23 cellular contexts compared by ENCODE assay signal in genomic region chr12:31954925-31955678, GRCh38. TPM values are rescaled to one million over a fixed set of nuclear protein-coding genes. Genes with fewer than 3 reads are reported as not detected.
A peak's percentile ranks its signal among the peaks of the same experiment; 100 is the strongest.
DNase-seq lines count a peak whose midpoint lies in the region; ATAC-seq, FAIRE-seq and TF ChIP-seq lines count a peak whose summit lies in the region.
"Had no signal": no experiment of that assay in that cellular context is flagged by ENCODE, and none has a peak within 500 bp of the region (broad histone marks: within the 10 kb centered on the region; RNA-seq: fewer than 3 reads in every experiment).

No MANE protein-coding gene starts in this region.

- TF ChIP-seq RAD21 in IMR-90 (IDR thresholded peaks at IDR 0.05; ENCODE audit: low read length), result no peak

- no peak overlapping the region; the same call in 1 of the 2 replicates for H2AK5ac ChIP-seq in IMR-90 (ENCODE audit: low read depth, low read length)

- peaks cover 2% of the 10 kb centered on the region; the same call in 1 of the 2 replicates for H3K27me3 ChIP-seq in IMR-90 (ENCODE audit: control insufficient read depth, insufficient read depth, low read length)
- H3K27me3 ChIP-seq in astrocyte (ENCODE audit: insufficient read depth, low read length), result no peaks in the 10 kb centered on the region
- no peaks in the 10 kb centered on the region for H3K27me3 ChIP-seq in neutrophil
- no peaks in the 10 kb centered on the region for H3K27me3 ChIP-seq in sigmoid colon

- H3K9ac ChIP-seq in IMR-90 (ENCODE audit: low read depth, low read length) (no peak overlapping the region), astrocyte (ENCODE audit: low read length) (no peak overlapping the region)

- H2BK15ac ChIP-seq in IMR-90 (ENCODE audit: low read depth, low read length), result no peak overlapping the region

- no peak overlapping the region for H2AK9ac ChIP-seq in IMR-90 (replicated peaks; ENCODE audit: low read depth, low read length, poor library complexity)

- intact Hi-C loops in IMR-90 (cut with micrococcal nuclease) (loop anchor here (5.0 kb wide), 1 partner anchor 352 kb away; no protein-coding TSS in a partner anchor), sigmoid colon (cut with DNase I) (no loop called here), Calu3 (cut with micrococcal nuclease; ENCODE audit: unreplicated experiment) (no loop called here)

- dilution Hi-C loops in IMR-90 (cut with HindIII; ENCODE audit: low sequenced_read_pairs, unreplicated experiment), result no loop called here

- BruUV-seq in IMR-90 (replicated peaks; lab: Mats Ljungman, UMichigan) (no TSS peak), Calu3 (replicated peaks; lab: Mats Ljungman, UMichigan) (no TSS peak)

- CTCF ChIA-PET in IMR-90 (lab: Yijun Ruan, JAX) (no interaction called here), Calu3 (lab: Charles Lee) (interaction anchor here (0.7 kb wide), 1 partner anchor 15 kb away, joined by 4 read pairs; no protein-coding TSS in a partner anchor)

- H3K79me2 ChIP-seq in astrocyte (ENCODE audit: insufficient read depth, low read length), result no peaks in the 10 kb centered on the region

- peaks cover 45% of the 10 kb centered on the region for H3K4me1 Mint-ChIP-seq in T-helper 1 cell treated with Interleukin-12 subunit alpha and Interleukin-12 subunit beta and Interleukin-4 antibody, amounts not matched to agents 30 μg/mL and 1 μg/mL, for 36 hours (ENCODE audit: low read depth)
- H3K4me1 Mint-ChIP-seq in astrocyte (ENCODE audit: low read depth, unreplicated experiment) (peaks cover 3% of the 10 kb centered on the region), Calu3 (ENCODE audit: low read depth, unreplicated experiment) (peaks cover 26% of the 10 kb centered on the region)

- no peaks in the 10 kb centered on the region for H3K9me3 ChIP-seq in IMR-90 (ENCODE audit: control insufficient read depth, insufficient read depth, low read length)
- H3K9me3 ChIP-seq in astrocyte (ENCODE audit: insufficient read depth, low read depth, low read length), result no peaks in the 10 kb centered on the region
- no peaks in the 10 kb centered on the region for H3K9me3 ChIP-seq in neutrophil
- H3K9me3 ChIP-seq in sigmoid colon, result no peaks in the 10 kb centered on the region
- H3K9me3 ChIP-seq: psoas muscle had no signal

- H3K9me1 ChIP-seq in IMR-90 (ENCODE audit: insufficient read depth, low read length), result no peaks in the 10 kb centered on the region

- TF ChIP-seq POLR2A in IMR-90 (IDR thresholded peaks at IDR 0.05; ENCODE audit: low read depth, low read length) (no peak), sigmoid colon (IDR thresholded peaks at IDR 0.05) (no peak)

- WGBS in IMR-90 (ENCODE audit: extremely low coverage in 2 of 2, insufficient read length in 1 of 2), 2 experiments, result 83% methylated on average over 1 of the region's 7 CpGs; no CpG with 5 or more reads in 1 of the 2 experiments
- WGBS in sigmoid colon, 2 donors, result 92 to 97% methylated on average over 7 of the region's 7 CpGs

- POLR2A ChIA-PET in IMR-90 (lab: Charles Lee; ENCODE audit: unreplicated experiment), result no interaction called here

- no peak overlapping the region for H3K4ac ChIP-seq in IMR-90 (ENCODE audit: low read depth, low read length)

- H3K4me2 ChIP-seq in IMR-90 (ENCODE audit: low read depth, low read length), result no peak overlapping the region
- no peak overlapping the region for H3K4me2 ChIP-seq in astrocyte (ENCODE audit: low read length)

- H3K4me1 ChIP-seq in IMR-90 (ENCODE audit: control insufficient read depth, insufficient read depth, low read length) (peaks cover 3% of the 10 kb centered on the region), astrocyte (ENCODE audit: insufficient read depth, low read length) (peaks cover 6% of the 10 kb centered on the region), neutrophil (ENCODE audit: control insufficient read depth in 1 of 2, insufficient read depth in 1 of 2, low read depth in 1 of 2, low read length in 1 of 2) (peaks cover 17 to 56% of the 10 kb centered on the region in 2 experiments), sigmoid colon (peaks cover 0 to 9% (median 4%) of the 10 kb centered on the region in 4 donors)
- H3K4me1 ChIP-seq: psoas muscle had no signal

- no peak overlapping the region for H3K23ac ChIP-seq in IMR-90 (ENCODE audit: low read depth, low read length)

- peak overlapping the region; percentile 36 for H3K27ac Mint-ChIP-seq in T-helper 1 cell treated with Interleukin-12 subunit alpha and Interleukin-12 subunit beta and Interleukin-4 antibody, amounts not matched to agents 30 μg/mL and 1 μg/mL, for 36 hours
- H3K27ac Mint-ChIP-seq in astrocyte (ENCODE audit: unreplicated experiment) (peak overlapping the region; percentile 62), Calu3 (ENCODE audit: unreplicated experiment) (no peak overlapping the region)

- no peak overlapping the region for H2BK120ac ChIP-seq in IMR-90 (ENCODE audit: low read depth, low read length)

- H2BK5ac ChIP-seq in IMR-90 (ENCODE audit: low read depth, low read length, poor library complexity, severe bottlenecking), result no peak overlapping the region

- no peak overlapping the region for H3K4me3 ChIP-seq in IMR-90 (ENCODE audit: insufficient read depth, low read depth, low read length)
- no peak overlapping the region for H3K4me3 ChIP-seq in astrocyte (ENCODE audit: insufficient read depth, low read depth, low read length)
- peak overlapping the region in 1 of 2 experiments; percentile 16 for H3K4me3 ChIP-seq in neutrophil (ENCODE audit: low read depth in 1 of 2, low read length in 1 of 2)
- no peak overlapping the region for H3K4me3 ChIP-seq in sigmoid colon
- H3K4me3 ChIP-seq: coronary artery, psoas muscle had no signal

- H3K4me3 Mint-ChIP-seq in T-helper 1 cell treated with Interleukin-12 subunit alpha and Interleukin-12 subunit beta and Interleukin-4 antibody, amounts not matched to agents 30 μg/mL and 1 μg/mL, for 36 hours, result peak overlapping the region; percentile 37
- H3K4me3 Mint-ChIP-seq in astrocyte (ENCODE audit: unreplicated experiment) (no peak overlapping the region), Calu3 (ENCODE audit: low read depth, unreplicated experiment) (no peak overlapping the region)

- TF ChIP-seq CTCF in IMR-90 (conservative IDR thresholded peaks at IDR 0.05; ENCODE audit: low read depth, low read length) (no peak), astrocyte (IDR thresholded peaks at IDR 0.05; ENCODE audit: insufficient read depth, low read depth, low read length) (no peak), neutrophil (IDR thresholded peaks at IDR 0.05) (no peak), sigmoid colon (IDR thresholded peaks at IDR 0.05) (no peak), Calu3 (IDR thresholded peaks at IDR 0.05; ENCODE audit: unreplicated experiment) (no peak)

- peaks cover 33% of the 10 kb centered on the region for H3K9me3 Mint-ChIP-seq in T-helper 1 cell treated with Interleukin-12 subunit alpha and Interleukin-12 subunit beta and Interleukin-4 antibody, amounts not matched to agents 30 μg/mL and 1 μg/mL, for 36 hours
- peaks cover 10% of the 10 kb centered on the region for H3K9me3 Mint-ChIP-seq in astrocyte (ENCODE audit: unreplicated experiment)
- peaks cover 3% of the 10 kb centered on the region for H3K9me3 Mint-ChIP-seq in Calu3 (ENCODE audit: low read depth, unreplicated experiment)

- no peak overlapping the region for H4K8ac ChIP-seq in IMR-90 (ENCODE audit: low read depth in 2 of 2, low read length in 2 of 2)

- H2AFZ ChIP-seq in IMR-90 (replicated peaks; ENCODE audit: low read length, poor library complexity) (no peak overlapping the region), astrocyte (ENCODE audit: low read depth, low read length) (no peak overlapping the region)

- no peaks in the 10 kb centered on the region for H3K27me3 Mint-ChIP-seq in T-helper 1 cell treated with Interleukin-12 subunit alpha and Interleukin-12 subunit beta and Interleukin-4 antibody, amounts not matched to agents 30 μg/mL and 1 μg/mL, for 36 hours (ENCODE audit: low read depth)
- H3K27me3 Mint-ChIP-seq in astrocyte (ENCODE audit: low read depth, unreplicated experiment), result no peaks in the 10 kb centered on the region
- no peaks in the 10 kb centered on the region for H3K27me3 Mint-ChIP-seq in Calu3 (ENCODE audit: unreplicated experiment)

- H3K14ac ChIP-seq in IMR-90 (replicated peaks; ENCODE audit: low read depth, low read length), result no peak overlapping the region

- peaks cover 0 to 3% of the 10 kb centered on the region in 2 experiments; a peak in 2 of 4 replicates for H3K79me1 ChIP-seq in IMR-90 (ENCODE audit: low read depth in 1 of 2, low read length in 2 of 2)

- H3K18ac ChIP-seq in IMR-90 (ENCODE audit: low read depth, low read length), result no peak overlapping the region

- no peak overlapping the region for H2BK20ac ChIP-seq in IMR-90 (ENCODE audit: low read depth, low read length)

- no peak overlapping the region for H3K56ac ChIP-seq in IMR-90 (ENCODE audit: extremely low read depth, insufficient read depth, low read length)

- no peak overlapping the region for H4K91ac ChIP-seq in IMR-90 (ENCODE audit: insufficient read depth, low read depth, low read length)

- no peak overlapping the region for H3K27ac ChIP-seq in IMR-90 (ENCODE audit: insufficient read depth, low read length)
- no peak overlapping the region for H3K27ac ChIP-seq in astrocyte (ENCODE audit: low read depth, low read length)
- peak overlapping the region; percentile 75 for H3K27ac ChIP-seq in neutrophil
- no peak overlapping the region for H3K27ac ChIP-seq in sigmoid colon
- H3K27ac ChIP-seq: 22Rv1, coronary artery, psoas muscle, RWPE1 had no signal

- FAIRE-seq in astrocyte (lab: Jason Lieb, UNC), result no peak
- no peak for FAIRE-seq in GM19239 (lab: Jason Lieb, UNC)
- FAIRE-seq: endometrium, small intestine had no signal

- H4K20me1 ChIP-seq in IMR-90 (ENCODE audit: insufficient read depth, low read length) (no peaks in the 10 kb centered on the region), astrocyte (ENCODE audit: insufficient read depth, low read length) (peaks cover 2% of the 10 kb centered on the region)

- in situ Hi-C loops in IMR-90 (cut with MboI; ENCODE audit: low sequenced_read_pairs), result loop anchor here (25.0 kb wide), 1 partner anchor 268 kb away; no protein-coding TSS in a partner anchor

- H3K36me3 ChIP-seq in IMR-90 (ENCODE audit: control insufficient read depth, insufficient read depth, low read length) (no peaks in the 10 kb centered on the region), astrocyte (ENCODE audit: insufficient read depth, low read length) (no peaks in the 10 kb centered on the region), neutrophil (no peaks in the 10 kb centered on the region), sigmoid colon (no peaks in the 10 kb centered on the region)

- peaks cover 36% of the 10 kb centered on the region for H3K36me3 Mint-ChIP-seq in T-helper 1 cell treated with Interleukin-12 subunit alpha and Interleukin-12 subunit beta and Interleukin-4 antibody, amounts not matched to agents 30 μg/mL and 1 μg/mL, for 36 hours (ENCODE audit: low read depth)
- H3K36me3 Mint-ChIP-seq in astrocyte (ENCODE audit: low read depth, unreplicated experiment) (peaks cover 1% of the 10 kb centered on the region), Calu3 (ENCODE audit: insufficient read depth, unreplicated experiment) (peaks cover 30% of the 10 kb centered on the region)

- DNase-seq in T-helper 1 cell (no peak), IMR-90 (no peak), astrocyte (ENCODE audit: low read depth) (no peak), sigmoid colon (no peak), GM19239 (ENCODE audit: insufficient read length, low spot score) (no peak), Calu3 (no peak)
- DNase-seq: activated CD4-positive, alpha-beta T cell treated with anti-CD3 and anti-CD28 coated beads for 48 hours; activated T-cell treated with anti-CD3 and anti-CD28 coated beads for 4 hours; AML-193; mesenchymal stem cell; NCI-H1092; NCI-H2107; NCI-H510A treated with DMSO at 0.1 percent for 48 hours; nephron progenitor cell; psoas muscle; small intestine; stimulated activated CD4-positive, alpha-beta T cell treated with anti-CD3 and anti-CD28 coated beads, Interleukin-2, amount 100 ng/mL, for 48 hours had no signal

- ATAC-seq in IMR-90 (ENCODE audit: low read depth), result no peak
- ATAC-seq: psoas muscle had no signal

- no peak overlapping the region for H4K5ac ChIP-seq in IMR-90 (ENCODE audit: low read depth, low read length)

- no peak for TF ChIP-seq EP300 in sigmoid colon (IDR thresholded peaks at IDR 0.05)

RNA-seq across cellular contexts. Expression of gene RESF1, which starts 4.1 kb away (rescaled TPM):
- total RNA-seq in IMR-90 (2012; rRNA removed), result 7.3 and 10.3 TPM in 2 replicates
- polyA plus RNA-seq in IMR-90 (2012; rRNA removed), result 4.7 and 5.0 TPM in 2 replicates
- 1.1 and 1.8 TPM in 2 replicates for polyA plus RNA-seq in IMR-90 (2012; cell fraction: cytosol; rRNA removed)
- polyA plus RNA-seq in IMR-90 (2012; cell fraction: nucleus; rRNA removed; ENCODE audit: low replicate concordance), result 1.0 and 5.9 TPM in 2 replicates
- total RNA-seq in astrocyte, result 19.9 and 22.2 TPM in 2 replicates
- total RNA-seq in sigmoid colon, result 10 to 100 TPM; 33.5 to 49.4 (median 41.2) TPM
- polyA plus RNA-seq in sigmoid colon, result 10 to 100 TPM; 22.2 to 43.4 (median 28.2) TPM
- 43.5 and 58.1 TPM in 2 replicates for total RNA-seq in Calu3 (2022)
